In genomic region chr2:96209729-96210085, GRCh38 we compare ENCODE assay signal across 8 cellular contexts. TPM values are rescaled to one million over a fixed set of nuclear protein-coding genes. Genes with fewer than 3 reads are reported as not detected.
DNase-seq lines count a peak whose midpoint lies in the region; ATAC-seq and TF ChIP-seq lines count a peak whose summit lies in the region.

No MANE protein-coding gene starts in this region.

- H3K4me1 ChIP-seq in BLaER1 treated with 17β-estradiol and CSF1 and Interleukin-3, amounts not matched to agents 10 nM and 100 nM: peaks cover 41 to 55% (median 49%) of the 10 kb centered on the region in 10 experiments

- H3K36me3 ChIP-seq in BLaER1 treated with 17β-estradiol and CSF1 and Interleukin-3, amounts not matched to agents 10 nM and 100 nM: peaks cover 0 to 21% (median 3%) of the 10 kb centered on the region in 11 experiments; a peak in 8 of 22 replicates
- H3K36me3 ChIP-seq in KOPT-K1 (ENCODE audit: insufficient read depth, low read length): peaks cover 14% of the 10 kb centered on the region

- H3K27me3 Mint-ChIP-seq in natural killer cell treated with Interleukin-12 subunit alpha and Interleukin-12 subunit beta and Interleukin-15 and Interleukin-18, amount 100 ng/mL, for 72 hours: no peaks in the 10 kb centered on the region

- H3K4me2 ChIP-seq in BLaER1 treated with 17β-estradiol and CSF1 and Interleukin-3, amounts not matched to agents 10 nM and 100 nM: peak overlapping the region; percentile 80 to 98 (median 93)

- peak overlapping the region; percentile 89 to 92 for H3K27ac Mint-ChIP-seq in natural killer cell treated with Interleukin-12 subunit alpha and Interleukin-12 subunit beta and Interleukin-15 and Interleukin-18, amount 100 ng/mL, for 72 hours

- no peaks in the 10 kb centered on the region for H3K27me3 ChIP-seq in BLaER1 treated with 17β-estradiol and CSF1 and Interleukin-3, amounts not matched to agents 10 nM and 100 nM

- TF ChIP-seq CTCF in choroid plexus epithelial cell (conservative IDR thresholded peaks at IDR 0.05; ENCODE audit: low read depth, low read length): no peak

- peaks cover 30 to 35% (median 33%) of the 10 kb centered on the region in 11 experiments; a peak in 21 of 22 replicates for H4K20me1 ChIP-seq in BLaER1 treated with 17β-estradiol and CSF1 and Interleukin-3, amounts not matched to agents 10 nM and 100 nM

- H3K9ac ChIP-seq in BLaER1 treated with 17β-estradiol and CSF1 and Interleukin-3, amounts not matched to agents 10 nM and 100 nM: peak overlapping the region in 10 of 11 experiments; percentile 85 to 99 (median 95); a peak in 16 of 22 replicates

- H3K4me3 Mint-ChIP-seq in natural killer cell treated with Interleukin-12 subunit alpha and Interleukin-12 subunit beta and Interleukin-15 and Interleukin-18, amount 100 ng/mL, for 72 hours: peak overlapping the region; percentile 98

- H3K27ac ChIP-seq in BLaER1 treated with 17β-estradiol and CSF1 and Interleukin-3, amounts not matched to agents 10 nM and 100 nM: peak overlapping the region in 9 of 11 experiments; percentile 83 to 98 (median 94); a peak in 16 of 22 replicates
- peak overlapping the region; percentile 95 for H3K27ac ChIP-seq in KOPT-K1 (ENCODE audit: low read depth, low read length, poor library complexity, severe bottlenecking)

- H3K4me3 ChIP-seq in BLaER1 treated with 17β-estradiol and CSF1 and Interleukin-3, amounts not matched to agents 10 nM and 100 nM: peak overlapping the region; percentile 70 to 97 (median 82)
- H3K4me3 ChIP-seq in choroid plexus epithelial cell (ENCODE audit: low read depth, low read length): peak overlapping the region; percentile 74

- no peaks in the 10 kb centered on the region for H3K9me3 Mint-ChIP-seq in natural killer cell treated with Interleukin-12 subunit alpha and Interleukin-12 subunit beta and Interleukin-15 and Interleukin-18, amount 100 ng/mL, for 72 hours

- no peaks in the 10 kb centered on the region for H3K9me3 ChIP-seq in BLaER1 treated with 17β-estradiol and CSF1 and Interleukin-3, amounts not matched to agents 10 nM and 100 nM (replicated peaks in 1 of 11)
- H3K9me3 ChIP-seq in KOPT-K1 (ENCODE audit: insufficient read depth, low read length, poor library complexity, severe bottlenecking): no peaks in the 10 kb centered on the region

- peaks cover 30 to 35% of the 10 kb centered on the region in 2 donors for H3K4me1 Mint-ChIP-seq in natural killer cell treated with Interleukin-12 subunit alpha and Interleukin-12 subunit beta and Interleukin-15 and Interleukin-18, amount 100 ng/mL, for 72 hours (ENCODE audit: low read depth in 2 of 2)

- DNase-seq in choroid plexus epithelial cell (ENCODE audit: low read depth) (no peak), AG08396 (ENCODE audit: low spot score) (no peak), NCI-H774 (lab: John Stamatoyannopoulos, UW) (no peak), NCI-H1048 (lab: John Stamatoyannopoulos, UW) (no peak)
- no peak for DNase-seq in natural killer cell treated with Interleukin-12 subunit alpha and Interleukin-12 subunit beta and Interleukin-15 and Interleukin-18, amount 100 ng/mL, for 72 hours (ENCODE audit: low spot score)

- H3K36me3 Mint-ChIP-seq in natural killer cell treated with Interleukin-12 subunit alpha and Interleukin-12 subunit beta and Interleukin-15 and Interleukin-18, amount 100 ng/mL, for 72 hours: peaks cover 9% of the 10 kb centered on the region

- no peak for ATAC-seq in natural killer cell treated with Interleukin-12 subunit alpha and Interleukin-12 subunit beta and Interleukin-15 and Interleukin-18, amount 100 ng/mL, for 72 hours
- no peak for ATAC-seq in GM21515 (IDR thresholded peaks at IDR 0.05; ENCODE audit: unreplicated experiment)

RNA-seq across cellular contexts. Expression of gene STARD7, which starts 1.1 kb away (rescaled TPM):
- total RNA-seq in natural killer cell treated with Interleukin-12 subunit alpha and Interleukin-12 subunit beta and Interleukin-15 and Interleukin-18, amount 100 ng/mL, for 72 hours: 100 to 1,000 TPM; 153 to 206 TPM

RNA-seq across cellular contexts. Expression of gene TMEM127, which starts 56.1 kb away (rescaled TPM):
- total RNA-seq in natural killer cell treated with Interleukin-12 subunit alpha and Interleukin-12 subunit beta and Interleukin-15 and Interleukin-18, amount 100 ng/mL, for 72 hours: 10 to 100 TPM; 41.4 to 49.4 TPM

RNA-seq across cellular contexts. Expression of gene CIAO1, which starts 56.3 kb away (rescaled TPM):
- 100 to 1,000 TPM in 1 of 2 donors, 10 to 100 TPM in 1; 98.0 to 108 TPM for total RNA-seq in natural killer cell treated with Interleukin-12 subunit alpha and Interleukin-12 subunit beta and Interleukin-15 and Interleukin-18, amount 100 ng/mL, for 72 hours
